In the genomic region with DNA sequence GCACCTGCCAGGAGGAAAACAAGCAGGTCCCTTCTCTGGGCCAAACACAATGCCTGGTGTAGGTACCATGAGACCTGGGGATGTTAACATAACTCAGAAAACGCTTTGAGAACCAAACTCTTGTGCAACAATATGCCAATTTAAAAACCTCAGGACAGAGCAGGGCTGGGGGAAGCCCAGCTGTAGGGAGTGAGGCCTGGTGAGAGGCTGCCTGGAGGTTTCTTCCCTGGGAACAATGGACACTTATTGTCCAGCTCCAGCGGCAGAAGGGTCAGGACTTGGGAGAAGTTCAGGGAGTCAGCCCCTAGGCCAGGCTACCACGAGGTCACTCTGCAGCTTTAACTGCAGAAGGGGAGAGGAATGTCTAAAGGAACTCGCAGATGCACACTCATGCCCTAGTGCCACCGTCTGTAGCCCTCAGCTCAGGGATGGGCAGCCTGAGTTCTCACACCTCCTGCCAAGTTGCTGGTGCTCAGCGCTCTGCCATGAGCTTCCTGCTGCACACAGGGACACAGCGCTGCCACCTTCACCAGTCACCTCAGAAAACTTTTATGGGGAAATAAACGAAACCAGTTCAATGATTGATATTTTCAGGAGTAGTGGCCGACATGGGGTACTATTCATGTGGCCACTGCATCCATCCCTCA, we compare ENCODE assay signal across 23 cellular contexts. TPM values are rescaled to one million over a fixed set of nuclear protein-coding genes. Genes with fewer than 3 reads are reported as not detected.
DNase-seq lines count a peak whose midpoint lies in the region; ATAC-seq and TF ChIP-seq lines count a peak whose summit lies in the region.
"Had no signal": no experiment of that assay in that cellular context is flagged by ENCODE, and none has a peak within 500 bp of the region (broad histone marks: within the 10 kb centered on the region; RNA-seq: fewer than 3 reads in every experiment).

No MANE protein-coding gene starts in this region.

- no peak overlapping the region for H3K27ac Mint-ChIP-seq in HFFc6
- H3K27ac Mint-ChIP-seq: activated naive CD4-positive, alpha-beta T cell treated with anti-CD3 and anti-CD28 coated beads, Interleukin-2, amount 10 ng/mL, durations not matched to agents 7 days and 5 days had no signal

- H3K4me2 ChIP-seq in BLaER1 treated with 17β-estradiol and CSF1 and Interleukin-3, amounts not matched to agents 10 nM and 100 nM, result peak overlapping the region; percentile 47 to 89 (median 70)

- H3K27me3 Mint-ChIP-seq in HFFc6 (ENCODE audit: insufficient read depth), result peaks cover 1% of the 10 kb centered on the region; the same call in 1 of the 2 replicates
- H3K27me3 Mint-ChIP-seq: CD4-positive, alpha-beta memory T cell had no signal

- H3K4me3 ChIP-seq in BLaER1 treated with 17β-estradiol and CSF1 and Interleukin-3, amounts not matched to agents 10 nM and 100 nM, result no peak overlapping the region
- no peak overlapping the region for H3K4me3 ChIP-seq in psoas muscle
- no peak overlapping the region for H3K4me3 ChIP-seq in vagina

- H3K4me3 Mint-ChIP-seq in HFFc6, result no peak overlapping the region
- H3K4me3 Mint-ChIP-seq: activated naive CD4-positive, alpha-beta T cell treated with anti-CD3 and anti-CD28 coated beads, Interleukin-2, amount 10 ng/mL, durations not matched to agents 7 days and 5 days; CD4-positive, alpha-beta memory T cell had no signal

- 57 to 80% (median 61%) methylated on average over 9 of the region's 9 CpGs for WGBS in psoas muscle, 3 donors

- peak; percentile 35 to 39 for ATAC-seq in left cardiac atrium
- ATAC-seq in psoas muscle, result peak in 2 of 4 donors; percentile 52 to 55
- no peak for ATAC-seq in GM21619 (IDR thresholded peaks at IDR 0.05; ENCODE audit: unreplicated experiment)
- ATAC-seq in GM19455 (IDR thresholded peaks at IDR 0.05; ENCODE audit: unreplicated experiment), result no peak

- H3K36me3 ChIP-seq in BLaER1 treated with 17β-estradiol and CSF1 and Interleukin-3, amounts not matched to agents 10 nM and 100 nM, result peaks cover 0 to 15% (median 0%) of the 10 kb centered on the region in 11 experiments; a peak in 3 of 22 replicates
- H3K36me3 ChIP-seq in psoas muscle (ENCODE audit: insufficient read depth in 1 of 2, low read depth in 1 of 2), result no peaks in the 10 kb centered on the region
- no peaks in the 10 kb centered on the region for H3K36me3 ChIP-seq in vagina

- peak; percentile 38 for DNase-seq in MV-4-11 (lab: John Stamatoyannopoulos, UW)
- DNase-seq in left cardiac atrium, result no peak
- peak in 1 of 2 donors; percentile 35 for DNase-seq in psoas muscle
- no peak for DNase-seq in HFFc6
- DNase-seq in vagina (ENCODE audit: extremely low spot score in 2 of 2), result no peak
- DNase-seq: activated CD4-positive, alpha-beta T cell treated with anti-CD3 and anti-CD28 coated beads, Interleukin-2, amount 50 U/mL, for 48 hours; activated naive CD4-positive, alpha-beta T cell treated with anti-CD3 and anti-CD28 coated beads, Interleukin-2, amount 10 ng/mL, durations not matched to agents 7 days and 5 days; activated T-cell treated with anti-CD3 and anti-CD28 coated beads, Interleukin-2, amount 50 U/mL, for 1 hour; aorta; CD4-positive, alpha-beta memory T cell; effector CD8-positive, alpha-beta T cell; glutamatergic neuron; Kasumi-1; NCI-H1417; SHP77 treated with DMSO at 0.1 percent for 48 hours; small intestine; stimulated activated CD4-positive, alpha-beta T cell treated with anti-CD3 and anti-CD28 coated beads, Interleukin-4, amount 100 ng/mL, for 4 hours had no signal

- no peaks in the 10 kb centered on the region for H3K9me3 Mint-ChIP-seq in HFFc6
- H3K9me3 Mint-ChIP-seq: activated naive CD4-positive, alpha-beta T cell treated with anti-CD3 and anti-CD28 coated beads, Interleukin-2, amount 10 ng/mL, durations not matched to agents 7 days and 5 days; CD4-positive, alpha-beta memory T cell had no signal

- H3K27ac ChIP-seq in BLaER1 treated with 17β-estradiol and CSF1 and Interleukin-3, amounts not matched to agents 10 nM and 100 nM, result peak overlapping the region in 1 of 11 experiments; percentile 31; a peak in 1 of 22 replicates
- H3K27ac ChIP-seq in psoas muscle, result peak overlapping the region; percentile 76
- no peak overlapping the region for H3K27ac ChIP-seq in vagina
- H3K27ac ChIP-seq: parathyroid adenoma, VCaP had no signal

- peaks cover 33 to 51% (median 38%) of the 10 kb centered on the region in 10 experiments for H3K4me1 ChIP-seq in BLaER1 treated with 17β-estradiol and CSF1 and Interleukin-3, amounts not matched to agents 10 nM and 100 nM
- H3K4me1 ChIP-seq in psoas muscle (peaks cover 37% of the 10 kb centered on the region), vagina (peaks cover 19% of the 10 kb centered on the region)

- H3K9me3 ChIP-seq in BLaER1 treated with 17β-estradiol and CSF1 and Interleukin-3, amounts not matched to agents 10 nM and 100 nM (replicated peaks in 1 of 11), result no peaks in the 10 kb centered on the region
- no peaks in the 10 kb centered on the region for H3K9me3 ChIP-seq in psoas muscle
- H3K9me3 ChIP-seq in vagina, result no peaks in the 10 kb centered on the region

- TF ChIP-seq POLR2A in vagina (IDR thresholded peaks at IDR 0.05), result no peak

- H3K27me3 ChIP-seq in BLaER1 treated with 17β-estradiol and CSF1 and Interleukin-3, amounts not matched to agents 10 nM and 100 nM, result 0 out of 22 replicates have a peak, but pooled peaks cover 0 to under 1% (median 0%) of the 10 kb centered on the region in 11 experiments
- no peaks in the 10 kb centered on the region for H3K27me3 ChIP-seq in psoas muscle (ENCODE audit: insufficient read depth in 3 of 3, low read length in 2 of 3)
- H3K27me3 ChIP-seq in vagina, result no peaks in the 10 kb centered on the region

- H3K36me3 Mint-ChIP-seq in HFFc6 (ENCODE audit: low read depth), result no peaks in the 10 kb centered on the region
- H3K36me3 Mint-ChIP-seq: activated naive CD4-positive, alpha-beta T cell treated with anti-CD3 and anti-CD28 coated beads, Interleukin-2, amount 10 ng/mL, durations not matched to agents 7 days and 5 days; CD4-positive, alpha-beta memory T cell had no signal

- peaks cover 0 to 78% (median 15%) of the 10 kb centered on the region in 11 experiments; a peak in 10 of 22 replicates for H4K20me1 ChIP-seq in BLaER1 treated with 17β-estradiol and CSF1 and Interleukin-3, amounts not matched to agents 10 nM and 100 nM

- TF ChIP-seq CTCF in psoas muscle (IDR thresholded peaks at IDR 0.05) (no peak), HFFc6 (IDR thresholded peaks at IDR 0.05) (no peak), vagina (IDR thresholded peaks at IDR 0.05) (no peak)

- no peaks in the 10 kb centered on the region for H3K4me1 Mint-ChIP-seq in HFFc6 (ENCODE audit: low read depth)

- H3K9ac ChIP-seq in BLaER1 treated with 17β-estradiol and CSF1 and Interleukin-3, amounts not matched to agents 10 nM and 100 nM, result 0 out of 22 replicates have a peak overlapping the region, but pooled peaks of 1 of the 11 experiments have one; percentile 40
- H3K9ac ChIP-seq: parathyroid adenoma had no signal

- intact Hi-C loops in left cardiac atrium (cut with DNase I) (no loop called here), psoas muscle (cut with DNase I) (no loop called here), vagina (cut with DNase I) (no loop called here)

RNA-seq across cellular contexts. Expression of gene GPR157, which starts 8.5 kb away (rescaled TPM):
- 10 to 100 TPM; 18.8 to 40.6 TPM for total RNA-seq in left cardiac atrium
- 10 to 100 TPM; 13.1 to 49.5 (median 33.4) TPM for total RNA-seq in psoas muscle
- 10 to 100 TPM; 11.6 to 21.6 (median 15.7) TPM for polyA plus RNA-seq in psoas muscle
- 10 to 100 TPM in 2 of 6 experiments, 1 to 10 TPM in 4; 8.2 to 11.1 (median 9.7) TPM for total RNA-seq in HFFc6 (2021; fragmentation: NEBNext Ultra II Directional; extraction: Animal tissue kit (Norgen Biotek cat#: 25700))
- total RNA-seq in vagina, result 19.4 TPM

RNA-seq across cellular contexts. Expression of gene SLC2A5, which starts 51.0 kb away (rescaled TPM):
- total RNA-seq in left cardiac atrium (1 to 10 TPM; 2.0 to 3.8 TPM), psoas muscle (10 to 100 TPM; 12.8 to 97.9 (median 55.5) TPM), vagina (8.1 TPM)
- polyA plus RNA-seq in psoas muscle, result 10 to 100 TPM; 13.2 to 36.8 (median 31.7) TPM
- total RNA-seq in HFFc6 (2021; fragmentation: NEBNext Ultra II Directional; extraction: Animal tissue kit (Norgen Biotek cat#: 25700)), result under 1 TPM in 5 of 6 experiments, not detected in 1; 0.10 to 0.83 (median 0.18) TPM
- total RNA-seq: T-helper 1 cell treated with Interleukin-12 subunit alpha and Interleukin-12 subunit beta and Interleukin-4 antibody, amounts not matched to agents 30 ng/mL and 1 ng/mL, for 36 hours had no signal
- polyA plus RNA-seq: CD4-positive, alpha-beta memory T cell had no signal

Comparison
In these comparisons a context has a peak if more than half of its experiments do, and no peak if none do; other contexts are left out.
1. ATAC-seq: peak in left cardiac atrium (2 of 2); none in GM21619 (single experiment) and GM19455 (single experiment).